ENCODE assay signal across 10 cellular contexts in the genomic region with DNA sequence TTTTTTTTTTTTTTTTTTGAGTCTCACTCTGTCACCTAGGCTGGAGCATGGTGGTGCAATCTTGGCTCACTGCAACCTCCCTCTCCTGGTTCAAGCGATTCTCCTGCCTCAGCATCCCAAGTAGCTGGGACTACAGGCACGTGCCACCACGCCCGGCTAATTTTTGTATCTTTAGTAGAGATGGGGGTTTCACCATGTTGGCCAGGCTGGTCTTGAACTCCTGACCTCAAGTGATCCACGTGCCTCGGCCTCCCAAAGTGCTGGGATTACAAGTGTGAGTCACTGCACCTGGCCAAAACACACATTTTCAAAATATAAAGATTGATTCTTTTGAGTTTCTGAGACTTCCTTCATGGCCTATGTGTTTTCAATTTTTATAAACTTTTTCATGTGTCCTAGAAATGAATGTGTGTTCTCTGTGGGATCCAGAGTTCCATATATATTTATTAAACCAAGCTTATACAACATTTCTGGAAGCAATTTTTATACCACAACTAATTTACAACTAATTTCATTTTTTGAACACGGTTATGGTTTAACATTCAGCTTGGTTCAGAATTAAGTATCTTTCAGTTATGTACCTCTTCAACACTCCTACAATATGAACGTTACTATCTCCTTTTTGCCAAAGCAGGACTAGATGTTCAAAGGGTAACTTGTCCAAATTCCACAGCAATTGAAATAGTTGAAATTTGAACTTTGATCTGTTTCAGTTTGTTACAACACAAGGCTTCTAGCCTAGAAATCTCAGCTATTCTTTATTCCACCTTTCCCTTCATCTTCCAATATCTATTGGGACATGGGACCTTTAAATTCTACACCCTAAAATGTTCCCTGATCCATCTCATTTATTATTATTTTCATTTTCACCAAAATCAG. TPM values are rescaled to one million over a fixed set of nuclear protein-coding genes. Genes with fewer than 3 reads are reported as not detected.
DNase-seq lines count a peak whose midpoint lies in the region; ATAC-seq, FAIRE-seq and TF ChIP-seq lines count a peak whose summit lies in the region.
"Had no signal": no experiment of that assay in that cellular context is flagged by ENCODE, and none has a peak within 500 bp of the region (broad histone marks: within the 10 kb centered on the region; RNA-seq: fewer than 3 reads in every experiment).

No MANE protein-coding gene starts in this region.

- H3K4me1 ChIP-seq in A549, result peaks cover 17% of the 10 kb centered on the region; the same call in 2 of the 3 replicates
- peaks cover 8% of the 10 kb centered on the region for H3K4me1 ChIP-seq in HAP-1
- H3K4me1 ChIP-seq in adipocyte (ENCODE audit: control insufficient read depth, insufficient read depth, low read length), result peaks cover 33% of the 10 kb centered on the region

- H3K4me1 Mint-ChIP-seq in mesothelial cell of epicardium, result peaks cover 27% of the 10 kb centered on the region

- no peak for TF ChIP-seq POLR2A in A549 (IDR thresholded peaks at IDR 0.05; ENCODE audit: low read length)

- in situ Hi-C loops in HAP-1 (cut with MboI; ENCODE audit: low sequenced_read_pairs), result no loop called here

- POLR2A ChIA-PET in A549 (lab: Yijun Ruan, JAX), result interaction anchor here (0.6 to 0.7 kb wide), 2 partner anchors 71 to 115 kb away, joined by 4 to 5 read pairs; no protein-coding TSS in a partner anchor

- no peak for TF ChIP-seq CTCF in A549 (IDR thresholded peaks at IDR 0.05)
- TF ChIP-seq CTCF in mesothelial cell of epicardium (IDR thresholded peaks at IDR 0.05; ENCODE audit: unreplicated experiment), result no peak

- H3K27ac ChIP-seq in A549, result no peak overlapping the region

- ATAC-seq in A549 (no peak), HG03045 (IDR thresholded peaks at IDR 0.05; ENCODE audit: unreplicated experiment) (no peak)

- H3K27me3 Mint-ChIP-seq in mesothelial cell of epicardium (ENCODE audit: low read depth), result no peaks in the 10 kb centered on the region

- no peak overlapping the region; the same call in 2 of the 3 replicates for H3K4me3 ChIP-seq in A549
- H3K4me3 ChIP-seq in HAP-1, result peak overlapping the region; percentile 82
- peak overlapping the region; percentile 91 for H3K4me3 ChIP-seq in adipocyte (ENCODE audit: low read length)

- H3K36me3 ChIP-seq in HAP-1 (replicated peaks) (no peaks in the 10 kb centered on the region), adipocyte (ENCODE audit: control insufficient read depth, insufficient read depth, low read length, severe bottlenecking) (no peaks in the 10 kb centered on the region)

- H3K4me2 ChIP-seq in A549, result peak overlapping the region; percentile 82

- CTCF ChIA-PET in A549 (lab: Yijun Ruan, JAX), result interaction anchor here (0.6 to 2.5 kb wide), 6 partner anchors 16 to 1203 kb away, joined by 3 to 8 read pairs (median 4); no protein-coding TSS in a partner anchor

- 69% methylated on average over 8 of the region's 8 CpGs for WGBS in A549 (ENCODE audit: missing lambda C conversion rate)

- H3K9ac ChIP-seq in adipocyte (ENCODE audit: low read length), result peak overlapping the region; percentile 91

- H3K27ac Mint-ChIP-seq in mesothelial cell of epicardium, result no peak overlapping the region

- DNase-seq in A549 (ENCODE audit: low read depth in 1 of 2, low spot score in 1 of 2), result no peak
- DNase-seq in HAP-1 (ENCODE audit: low spot score in 2 of 2), result no peak
- peak; percentile 44 for DNase-seq in adipocyte (ENCODE audit: low read depth)
- DNase-seq in mesothelial cell of epicardium (ENCODE audit: low spot score in 2 of 2, unreplicated experiment in 2 of 2), result no peak
- DNase-seq in D341Med (ENCODE audit: low spot score), result no peak
- no peak for DNase-seq in GM19238 (ENCODE audit: insufficient read length, low spot score)
- DNase-seq in GF-D8 (lab: John Stamatoyannopoulos, UW), result no peak
- DNase-seq: NCI-H1694 treated with DMSO at 0.1 percent for 48 hours, T-helper 9 cell had no signal

- FAIRE-seq in A549 (lab: Jason Lieb, UNC), result no peak

- H3K4me3 Mint-ChIP-seq in mesothelial cell of epicardium, result peak overlapping the region; percentile 95

- H3K9me3 ChIP-seq in A549 (no peaks in the 10 kb centered on the region), HAP-1 (no peaks in the 10 kb centered on the region), adipocyte (ENCODE audit: control insufficient read depth, low read length) (no peaks in the 10 kb centered on the region)

- no peak for TF ChIP-seq RAD21 in A549 (conservative IDR thresholded peaks at IDR 0.05 in 1 of 2, IDR thresholded peaks at IDR 0.05 in 1 of 2)

- no peaks in the 10 kb centered on the region for H3K9me3 Mint-ChIP-seq in mesothelial cell of epicardium

- no peaks in the 10 kb centered on the region for H3K27me3 ChIP-seq in HAP-1 (ENCODE audit: low read depth)
- no peaks in the 10 kb centered on the region for H3K27me3 ChIP-seq in adipocyte (replicated peaks; ENCODE audit: control insufficient read depth, insufficient read depth, low read length)

- H3K36me3 Mint-ChIP-seq in mesothelial cell of epicardium, result no peaks in the 10 kb centered on the region

- no peak for TF ChIP-seq EP300 in A549 (IDR thresholded peaks at IDR 0.05)

TF ChIP-seq in A549, 52 proteins besides CTCF, POLR2A, EP300 and RAD21:
- no peak for TF ChIP-seq ZNF302 (CRISPR knock-in tag; IDR thresholded peaks at IDR 0.05)
- no peak for TF ChIP-seq SMC3 (IDR thresholded peaks at IDR 0.05)
- TF ChIP-seq HOXA7 (CRISPR knock-in tag; IDR thresholded peaks at IDR 0.05), result no peak
- no peak for TF ChIP-seq EHMT2 (IDR thresholded peaks at IDR 0.05; ENCODE audit: low read depth)
- TF ChIP-seq MAFK (IDR thresholded peaks at IDR 0.05; ENCODE audit: partially characterized antibody), result no peak
- TF ChIP-seq RNF2 (IDR thresholded peaks at IDR 0.05; ENCODE audit: borderline replicate concordance, low read depth), result no peak
- no peak for TF ChIP-seq REST (IDR thresholded peaks at IDR 0.05)
- no peak for TF ChIP-seq NFE2L2 (conservative IDR thresholded peaks at IDR 0.05; ENCODE audit: low read length)
- TF ChIP-seq CBX8 (IDR thresholded peaks at IDR 0.05), result no peak
- TF ChIP-seq JUNB (IDR thresholded peaks at IDR 0.05), result no peak
- TF ChIP-seq HEYL (CRISPR knock-in tag; IDR thresholded peaks at IDR 0.05), result no peak
- TF ChIP-seq CHD2 (IDR thresholded peaks at IDR 0.05; ENCODE audit: low read length, partially characterized antibody), result no peak
- no peak for TF ChIP-seq MAZ (IDR thresholded peaks at IDR 0.05; ENCODE audit: borderline replicate concordance, low read depth, low read length)
- TF ChIP-seq, protein P1, sequence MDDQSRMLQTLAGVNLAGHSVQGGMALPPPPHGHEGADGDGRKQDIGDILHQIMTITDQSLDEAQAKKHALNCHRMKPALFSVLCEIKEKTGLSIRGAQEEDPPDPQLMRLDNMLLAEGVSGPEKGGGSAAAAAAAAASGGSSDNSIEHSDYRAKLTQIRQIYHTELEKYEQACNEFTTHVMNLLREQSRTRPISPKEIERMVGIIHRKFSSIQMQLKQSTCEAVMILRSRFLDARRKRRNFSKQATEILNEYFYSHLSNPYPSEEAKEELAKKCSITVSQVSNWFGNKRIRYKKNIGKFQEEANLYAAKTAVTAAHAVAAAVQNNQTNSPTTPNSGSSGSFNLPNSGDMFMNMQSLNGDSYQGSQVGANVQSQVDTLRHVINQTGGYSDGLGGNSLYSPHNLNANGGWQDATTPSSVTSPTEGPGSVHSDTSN (IDR thresholded peaks at IDR 0.05), result no peak
- no peak for TF ChIP-seq POLR2AphosphoS2 (conservative IDR thresholded peaks at IDR 0.05; ENCODE audit: low read length)

RNA-seq across cellular contexts. Expression of gene ACAD11, which starts 1.5 kb away (rescaled TPM):
- polyA plus RNA-seq in A549 (2011; rRNA removed) (19.2 and 22.8 TPM in 2 replicates), A549 (2017; fragmentation: RNase III; extraction: RNeasy Plus Mini Kit Qiagen cat#74134 plus additional on column Dnase treatment) (10.3 to 11.5 TPM (median 10.8 TPM) in 3 replicates)
- 3.3 and 4.0 TPM in 2 replicates for polyA plus RNA-seq in A549 (2012; cell fraction: cytosol; rRNA removed)
- 9.2 and 11.6 TPM in 2 replicates for polyA plus RNA-seq in A549 (2012; cell fraction: nucleus; rRNA removed)
- polyA minus RNA-seq in A549 (2011; rRNA and poly(A)+ RNA removed), result 6.8 and 11.8 TPM in 2 replicates
- 20.3 to 21.8 TPM (median 21.4 TPM) in 3 replicates for total RNA-seq in mesothelial cell of epicardium

RNA-seq across cellular contexts. Expression of gene UBA5, which starts 2.0 kb away (rescaled TPM):
- polyA plus RNA-seq in A549 (2011; rRNA removed) (46.4 and 49.1 TPM in 2 replicates), A549 (2017; fragmentation: RNase III; extraction: RNeasy Plus Mini Kit Qiagen cat#74134 plus additional on column Dnase treatment) (41.0 to 44.4 TPM (median 41.8 TPM) in 3 replicates)
- polyA plus RNA-seq in A549 (2012; cell fraction: cytosol; rRNA removed), result 26.1 and 28.6 TPM in 2 replicates
- polyA plus RNA-seq in A549 (2012; cell fraction: nucleus; rRNA removed), result 19.4 and 22.3 TPM in 2 replicates
- polyA minus RNA-seq in A549 (2011; rRNA and poly(A)+ RNA removed), result 19.9 and 22.7 TPM in 2 replicates
- 37.4 to 42.2 TPM (median 37.9 TPM) in 3 replicates for total RNA-seq in mesothelial cell of epicardium
